In the genomic region with DNA sequence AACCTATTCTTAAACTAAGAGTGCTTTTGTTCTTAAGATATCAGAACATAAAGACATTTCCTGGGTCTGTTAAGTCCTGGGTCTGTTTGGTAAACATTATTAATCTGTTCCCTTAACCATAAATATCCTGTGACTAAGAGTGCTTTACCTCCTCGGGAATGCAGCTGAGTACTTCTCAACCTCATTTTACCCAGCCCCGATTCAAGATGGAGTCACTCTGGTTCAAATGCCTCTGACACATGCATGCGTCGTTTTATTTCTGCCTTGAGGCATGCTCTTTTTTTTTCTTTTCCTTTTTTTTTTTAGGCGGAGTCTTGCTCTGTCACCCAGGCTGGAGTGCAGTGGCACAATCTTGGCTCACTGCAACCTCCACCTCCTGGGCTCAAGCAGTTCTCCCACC, we compare ENCODE assay signal across 1 cellular context.
TF ChIP-seq lines count a peak whose summit lies in the region.

No MANE protein-coding gene starts in this region.

TF ChIP-seq in K562, 482 proteins besides CTCF, POLR2A, EP300 and RAD21 (continued from another document and continues in another):
- TF ChIP-seq MGA (IDR thresholded peaks at IDR 0.05) = no peak
- no peak for TF ChIP-seq NUFIP1 (IDR thresholded peaks at IDR 0.05; ENCODE audit: partially characterized antibody)
- no peak for TF ChIP-seq PCBP1 (IDR thresholded peaks at IDR 0.05; ENCODE audit: low read depth, low read length, poor library complexity, severe bottlenecking)
- TF ChIP-seq ZNF583 (CRISPR knock-in tag; IDR thresholded peaks at IDR 0.05) = peak; percentile 79
- TF ChIP-seq RBM22 (IDR thresholded peaks at IDR 0.05; ENCODE audit: low read depth, low read length, poor library complexity, severe bottlenecking) = no peak
- 0 out of 2 replicates have a peak, but pooled peaks have one; percentile 41 for TF ChIP-seq ZNF79 (CRISPR knock-in tag; IDR thresholded peaks at IDR 0.05; ENCODE audit: low read depth)
- TF ChIP-seq ZNF77 (CRISPR knock-in tag; IDR thresholded peaks at IDR 0.05) = no peak
- TF ChIP-seq ATF7 (IDR thresholded peaks at IDR 0.05) = no peak
- TF ChIP-seq, protein P1, sequence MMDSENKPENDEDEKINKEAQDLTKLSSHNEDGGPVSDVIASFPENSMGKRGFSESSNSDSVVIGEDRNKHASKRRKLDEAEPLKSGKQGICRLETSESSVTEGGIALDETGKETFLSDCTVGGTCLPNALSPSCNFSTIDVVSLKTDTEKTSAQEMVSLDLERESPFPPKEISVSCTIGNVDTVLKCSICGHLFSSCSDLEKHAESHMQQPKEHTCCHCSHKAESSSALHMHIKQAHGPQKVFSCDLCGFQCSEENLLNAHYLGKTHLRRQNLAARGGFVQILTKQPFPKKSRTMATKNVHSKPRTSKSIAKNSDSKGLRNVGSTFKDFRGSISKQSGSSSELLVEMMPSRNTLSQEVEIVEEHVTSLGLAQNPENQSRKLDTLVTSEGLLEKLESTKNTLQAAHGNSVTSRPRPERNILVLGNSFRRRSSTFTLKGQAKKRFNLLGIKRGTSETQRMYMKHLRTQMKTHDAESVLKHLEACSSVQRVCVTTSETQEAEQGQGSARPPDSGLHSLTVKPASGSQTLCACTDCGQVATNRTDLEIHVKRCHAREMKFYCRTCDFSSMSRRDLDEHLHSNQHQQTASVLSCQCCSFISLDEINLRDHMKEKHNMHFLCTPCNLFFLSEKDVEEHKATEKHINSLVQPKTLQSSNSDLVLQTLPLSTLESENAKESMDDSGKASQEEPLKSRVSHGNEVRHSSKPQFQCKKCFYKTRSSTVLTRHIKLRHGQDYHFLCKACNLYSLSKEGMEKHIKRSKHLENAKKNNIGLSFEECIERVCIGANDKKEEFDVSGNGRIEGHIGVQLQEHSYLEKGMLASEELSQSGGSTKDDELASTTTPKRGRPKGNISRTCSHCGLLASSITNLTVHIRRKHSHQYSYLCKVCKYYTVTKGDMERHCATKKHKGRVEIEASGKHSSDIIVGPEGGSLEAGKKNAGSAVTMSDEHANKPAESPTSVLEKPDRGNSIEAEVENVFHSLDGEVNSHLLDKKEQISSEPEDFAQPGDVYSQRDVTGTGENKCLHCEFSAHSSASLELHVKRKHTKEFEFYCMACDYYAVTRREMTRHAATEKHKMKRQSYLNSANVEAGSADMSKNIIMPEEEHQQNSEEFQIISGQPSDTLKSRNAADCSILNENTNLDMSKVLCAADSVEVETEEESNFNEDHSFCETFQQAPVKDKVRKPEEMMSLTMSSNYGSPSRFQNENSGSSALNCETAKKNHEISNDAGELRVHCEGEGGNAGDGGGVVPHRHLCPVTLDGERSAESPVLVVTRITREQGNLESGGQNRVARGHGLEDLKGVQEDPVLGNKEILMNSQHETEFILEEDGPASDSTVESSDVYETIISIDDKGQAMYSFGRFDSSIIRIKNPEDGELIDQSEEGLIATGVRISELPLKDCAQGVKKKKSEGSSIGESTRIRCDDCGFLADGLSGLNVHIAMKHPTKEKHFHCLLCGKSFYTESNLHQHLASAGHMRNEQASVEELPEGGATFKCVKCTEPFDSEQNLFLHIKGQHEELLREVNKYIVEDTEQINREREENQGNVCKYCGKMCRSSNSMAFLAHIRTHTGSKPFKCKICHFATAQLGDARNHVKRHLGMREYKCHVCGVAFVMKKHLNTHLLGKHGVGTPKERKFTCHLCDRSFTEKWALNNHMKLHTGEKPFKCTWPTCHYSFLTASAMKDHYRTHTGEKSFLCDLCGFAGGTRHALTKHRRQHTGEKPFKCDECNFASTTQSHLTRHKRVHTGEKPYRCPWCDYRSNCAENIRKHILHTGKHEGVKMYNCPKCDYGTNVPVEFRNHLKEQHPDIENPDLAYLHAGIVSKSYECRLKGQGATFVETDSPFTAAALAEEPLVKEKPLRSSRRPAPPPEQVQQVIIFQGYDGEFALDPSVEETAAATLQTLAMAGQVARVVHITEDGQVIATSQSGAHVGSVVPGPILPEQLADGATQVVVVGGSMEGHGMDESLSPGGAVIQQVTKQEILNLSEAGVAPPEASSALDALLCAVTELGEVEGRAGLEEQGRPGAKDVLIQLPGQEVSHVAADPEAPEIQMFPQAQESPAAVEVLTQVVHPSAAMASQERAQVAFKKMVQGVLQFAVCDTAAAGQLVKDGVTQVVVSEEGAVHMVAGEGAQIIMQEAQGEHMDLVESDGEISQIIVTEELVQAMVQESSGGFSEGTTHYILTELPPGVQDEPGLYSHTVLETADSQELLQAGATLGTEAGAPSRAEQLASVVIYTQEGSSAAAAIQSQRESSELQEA (IDR thresholded peaks at IDR 0.05; ENCODE audit: low read depth) = no peak
- no peak for TF ChIP-seq CBX2 (IDR thresholded peaks at IDR 0.05; ENCODE audit: insufficient read depth, low read length, poor library complexity, severe bottlenecking)
- TF ChIP-seq ZFP30 (CRISPR knock-in tag; IDR thresholded peaks at IDR 0.05; ENCODE audit: borderline replicate concordance) = no peak
- no peak for TF ChIP-seq CEBPG (CRISPR knock-in tag; IDR thresholded peaks at IDR 0.05)
- TF ChIP-seq CEBPG (tag; conservative IDR thresholded peaks at IDR 0.05 in 1 of 2, IDR thresholded peaks at IDR 0.05 in 1 of 2) = no peak
- no peak for TF ChIP-seq ZNF717 (CRISPR knock-in tag; IDR thresholded peaks at IDR 0.05)
- TF ChIP-seq TAF1 (IDR thresholded peaks at IDR 0.05; ENCODE audit: control insufficient read depth, extremely low read depth, insufficient read depth, low read length, severe bottlenecking) = no peak
- TF ChIP-seq, protein P2, sequence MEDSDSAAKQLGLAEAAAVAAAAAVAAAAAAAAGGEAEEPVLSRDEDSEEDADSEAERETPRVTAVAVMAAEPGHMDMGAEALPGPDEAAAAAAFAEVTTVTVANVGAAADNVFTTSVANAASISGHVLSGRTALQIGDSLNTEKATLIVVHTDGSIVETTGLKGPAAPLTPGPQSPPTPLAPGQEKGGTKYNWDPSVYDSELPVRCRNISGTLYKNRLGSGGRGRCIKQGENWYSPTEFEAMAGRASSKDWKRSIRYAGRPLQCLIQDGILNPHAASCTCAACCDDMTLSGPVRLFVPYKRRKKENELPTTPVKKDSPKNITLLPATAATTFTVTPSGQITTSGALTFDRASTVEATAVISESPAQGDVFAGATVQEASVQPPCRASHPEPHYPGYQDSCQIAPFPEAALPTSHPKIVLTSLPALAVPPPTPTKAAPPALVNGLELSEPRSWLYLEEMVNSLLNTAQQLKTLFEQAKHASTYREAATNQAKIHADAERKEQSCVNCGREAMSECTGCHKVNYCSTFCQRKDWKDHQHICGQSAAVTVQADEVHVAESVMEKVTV (CRISPR knock-in tag; IDR thresholded peaks at IDR 0.05) = no peak
- no peak for TF ChIP-seq CSDE1 (IDR thresholded peaks at IDR 0.05)
- 0 out of 2 replicates have a peak, but pooled peaks have one; percentile 41 for TF ChIP-seq ZNF586 (CRISPR knock-in tag; conservative IDR thresholded peaks at IDR 0.05)
- no peak for TF ChIP-seq RFX1 (IDR thresholded peaks at IDR 0.05)
- no peak for TF ChIP-seq ZNF347 (CRISPR knock-in tag; IDR thresholded peaks at IDR 0.05; ENCODE audit: low read depth)
- TF ChIP-seq, protein P3, sequence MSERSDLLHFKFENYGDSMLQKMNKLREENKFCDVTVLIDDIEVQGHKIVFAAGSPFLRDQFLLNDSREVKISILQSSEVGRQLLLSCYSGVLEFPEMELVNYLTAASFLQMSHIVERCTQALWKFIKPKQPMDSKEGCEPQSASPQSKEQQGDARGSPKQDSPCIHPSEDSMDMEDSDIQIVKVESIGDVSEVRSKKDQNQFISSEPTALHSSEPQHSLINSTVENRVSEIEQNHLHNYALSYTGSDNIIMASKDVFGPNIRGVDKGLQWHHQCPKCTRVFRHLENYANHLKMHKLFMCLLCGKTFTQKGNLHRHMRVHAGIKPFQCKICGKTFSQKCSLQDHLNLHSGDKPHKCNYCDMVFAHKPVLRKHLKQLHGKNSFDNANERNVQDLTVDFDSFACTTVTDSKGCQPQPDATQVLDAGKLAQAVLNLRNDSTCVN (CRISPR knock-in tag; IDR thresholded peaks at IDR 0.05) = 0 out of 2 replicates have a peak, but pooled peaks have one; percentile 28
- no peak for TF ChIP-seq KAT8 (IDR thresholded peaks at IDR 0.05; ENCODE audit: low read depth)
- TF ChIP-seq MNT (conservative IDR thresholded peaks at IDR 0.05) = no peak
- TF ChIP-seq MAFF (IDR thresholded peaks at IDR 0.05; ENCODE audit: low read length) = no peak
- no peak for TF ChIP-seq EZH2 (IDR thresholded peaks at IDR 0.05; ENCODE audit: borderline replicate concordance, low read depth, low read length)
- no peak for TF ChIP-seq KLF13 (tag; IDR thresholded peaks at IDR 0.05; ENCODE audit: borderline replicate concordance, low read depth)
- no peak for TF ChIP-seq MED1 (CRISPR knock-in tag; IDR thresholded peaks at IDR 0.05; ENCODE audit: borderline replicate concordance)
- TF ChIP-seq ARID1B (IDR thresholded peaks at IDR 0.05) = no peak
- no peak for TF ChIP-seq ZNF764 (CRISPR knock-in tag; IDR thresholded peaks at IDR 0.05; ENCODE audit: low read depth)
- peak; percentile 61; the same call in 1 of the 2 replicates for TF ChIP-seq NFXL1 (CRISPR knock-in tag; IDR thresholded peaks at IDR 0.05)
- no peak for TF ChIP-seq POLR2H (tag; IDR thresholded peaks at IDR 0.05; ENCODE audit: low read depth)
- no peak for TF ChIP-seq FOXK2 (conservative IDR thresholded peaks at IDR 0.05 in 1 of 2, IDR thresholded peaks at IDR 0.05 in 1 of 2; ENCODE audit: low read depth in 2 of 2)
- no peak for TF ChIP-seq ZNF140 (CRISPR knock-in tag; IDR thresholded peaks at IDR 0.05)
- TF ChIP-seq BDP1 (IDR thresholded peaks at IDR 0.05; ENCODE audit: insufficient read depth, insufficient read length) = no peak
- TF ChIP-seq LARP7 (IDR thresholded peaks at IDR 0.05) = no peak
